In genomic region chr16:9275816-9276354, GRCh38 we compare ENCODE assay signal across 23 cellular contexts.
"Had no signal": no experiment of that assay in that cellular context is flagged by ENCODE, and none has a peak within 500 bp of the region (broad histone marks: within the 10 kb centered on the region; RNA-seq: fewer than 3 reads in every experiment).

No MANE protein-coding gene starts in this region.

- FAIRE-seq: HepG2, RCC 7860 had no signal

- DNase-seq: IMR-90, Karpas-422, KG1, MG63, NCI-H1092 treated with DMSO at 0.1 percent for 48 hours, NCI-H1436, NCI-H187, NCI-H2029, NCI-H2081 treated with DMSO at 0.1 percent for 48 hours, NCI-H2171, NCI-H226, NCI-H446, NCI-H510A, NCI-H524 treated with DMSO at 0.1 percent for 48 hours, NCI-H69, NCI-H774, Right ventricle myocardium superior, RPMI8226, SIG-M5 had no signal

- H3K4me1 ChIP-seq: SJSA1 had no signal

- H3K4me3 ChIP-seq: MG63, SJSA1, SK-N-MC had no signal

- ATAC-seq: HepG2 had no signal

- H3K36me3 ChIP-seq: MG63, SJSA1 had no signal

- H3K27ac ChIP-seq: SJSA1, SK-N-MC had no signal

- H3K27me3 ChIP-seq: MG63, SJSA1 had no signal

- H3K9me3 ChIP-seq: MG63, SJSA1 had no signal
